Comparison of ENCODE assay signal across 8 cellular contexts in genomic region chr15:74995182-74995778, GRCh38. TPM values are rescaled to one million over a fixed set of nuclear protein-coding genes. Genes with fewer than 3 reads are reported as not detected.
DNase-seq lines count a peak whose midpoint lies in the region; ATAC-seq and TF ChIP-seq lines count a peak whose summit lies in the region.

TSS of gene SCAMP5 (plus strand) at chr15:74995563. CDS start at chr15:75011840, 16,277 bp downstream.

- ATAC-seq in HG02970 (IDR thresholded peaks at IDR 0.05; ENCODE audit: low FRiP score, unreplicated experiment), result peak; percentile 80
- peak; percentile 96 for ATAC-seq in aorta (ENCODE audit: low FRiP score)

- H3K9me3 ChIP-seq in aorta (ENCODE audit: control insufficient read depth, low read length), result no peaks in the 10 kb centered on the region

- peaks cover 4% of the 10 kb centered on the region for H3K27me3 Mint-ChIP-seq in brain

- no peak for TF ChIP-seq CTCF in brain (conservative IDR thresholded peaks at IDR 0.05)

- H3K9me3 Mint-ChIP-seq in brain, result peaks cover 0 to 10% (median 5%) of the 10 kb centered on the region in 5 experiments

- H3K27me3 ChIP-seq in aorta (ENCODE audit: control insufficient read depth in 1 of 2, insufficient read depth in 2 of 2, low read length in 1 of 2), result no peaks in the 10 kb centered on the region

- WGBS in aorta, 2 donors, result 0 to 1% methylated on average over 34 to 58 of the region's 58 CpGs

- H3K36me3 ChIP-seq in aorta (ENCODE audit: control insufficient read depth in 1 of 2, insufficient read depth in 2 of 2, low read length in 1 of 2), result no peaks in the 10 kb centered on the region

- no peaks in the 10 kb centered on the region for H3K4me1 ChIP-seq in aorta (ENCODE audit: control insufficient read depth in 1 of 2, insufficient read depth in 2 of 2, low read length in 2 of 2)

- peak within 1 kb of the TSS; percentile 77 to 98 (median 92) for H3K27ac Mint-ChIP-seq in brain

- in situ Hi-C loops in G401 (cut with HindIII; ENCODE audit: low sequenced_read_pairs), result no loop called here

- DNase-seq in G401 (ENCODE audit: low spot score) (peak; percentile 98), NCI-H2107 (lab: John Stamatoyannopoulos, UW) (peak; percentile 84), UCSD-AML1 (lab: John Stamatoyannopoulos, UW; ENCODE audit: unreplicated experiment) (peak; percentile 90), iPS DF 19.7 (ENCODE audit: low read depth, low spot score) (peak; percentile 91), retina (peak; percentile 89), aorta (peak; percentile 96)

- peak within 1 kb of the TSS; percentile 1 to 54 for H3K4me3 ChIP-seq in aorta (ENCODE audit: low read length in 2 of 2)

- peaks cover 35% of the 10 kb centered on the region for H3K36me3 Mint-ChIP-seq in brain

- no peak within 1 kb of the TSS for H3K27ac ChIP-seq in aorta (ENCODE audit: low read depth in 1 of 2, low read length in 2 of 2)

- intact Hi-C loops in aorta (cut with DNase I), result loop anchor here in 1 of 2 donors (2.0 kb wide), 1 partner anchor 36 kb away; no protein-coding TSS in a partner anchor

- H3K4me1 Mint-ChIP-seq in brain, result peaks cover 72% of the 10 kb centered on the region

- H3K4me3 Mint-ChIP-seq in brain, result peak within 1 kb of the TSS; percentile 85 to 93 (median 88)

RNA-seq across cellular contexts. Expression of gene SCAMP5, which starts in this region (rescaled TPM):
- 7.7 and 15.0 TPM in 2 replicates for total RNA-seq in G401 (2014; rRNA removed; shearing (Covaris generic))
- 146 TPM for polyA plus RNA-seq in brain (ENCODE audit: insufficient read depth, low read depth, low replicate concordance)
- 1 to 10 TPM; 3.7 to 5.8 TPM for total RNA-seq in aorta
- polyA plus RNA-seq in aorta, result 1 to 10 TPM in 1 of 2 donors, under 1 TPM in 1; 0.64 to 9.4 TPM

Comparison
In these comparisons a context has a peak if more than half of its experiments do, and no peak if none do; other contexts are left out.
1. RNA of gene SCAMP5 (polyA plus RNA-seq): 146 TPM in brain (single experiment); 0.64 to 9.4 TPM in aorta; every median in the first group is over 10 times any median in the second.
2. Peak in every context shown above with its lines, with median percentiles within 50 percentile points of each other: DNase-seq.